Comparison of ENCODE assay signal across 23 cellular contexts in the genomic region with DNA sequence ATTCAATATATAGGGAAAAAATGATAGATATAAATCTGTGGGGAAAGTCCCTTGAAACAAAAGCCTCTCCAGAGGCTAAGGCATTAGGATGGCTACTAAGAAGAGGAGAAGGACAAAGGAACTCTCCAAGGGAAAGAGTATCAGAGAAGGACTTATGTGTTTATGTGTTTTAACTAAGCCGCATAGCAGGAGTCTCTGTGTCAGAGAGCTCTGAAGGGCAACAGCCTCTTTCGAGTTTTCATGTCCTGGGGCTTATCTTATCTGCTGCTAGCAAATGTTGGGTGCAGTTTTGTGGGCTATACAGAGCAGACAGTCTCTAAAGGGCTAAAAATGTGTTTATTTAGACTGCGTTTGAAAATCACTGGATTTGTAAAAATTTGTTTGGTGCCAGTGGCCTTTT.
DNase-seq lines count a peak whose midpoint lies in the region; ATAC-seq and TF ChIP-seq lines count a peak whose summit lies in the region.
"Had no signal": no experiment of that assay in that cellular context is flagged by ENCODE, and none has a peak within 500 bp of the region (broad histone marks: within the 10 kb centered on the region; RNA-seq: fewer than 3 reads in every experiment).

No MANE protein-coding gene starts in this region.

- no peak overlapping the region for H3K27ac ChIP-seq in endodermal cell (ENCODE audit: low read depth, low read length)
- no peak overlapping the region for H3K27ac ChIP-seq in spleen
- H3K27ac ChIP-seq: C4-2B, RWPE1 had no signal

- H3K27ac Mint-ChIP-seq in endodermal cell (peak overlapping the region; percentile 46), mesothelial cell of epicardium (peak overlapping the region; percentile 23)
- H3K27ac Mint-ChIP-seq in activated CD8-positive, alpha-beta T cell treated with anti-CD3 and anti-CD28 coated beads, Interleukin-2, amount 10 ng/mL, durations not matched to agents 7 days and 5 days = no peak overlapping the region

- DNase-seq in H7 (peak; percentile 8), OCI-M1 (lab: John Stamatoyannopoulos, UW) (peak; percentile 81), endodermal cell (peak; percentile 55), mesothelial cell of epicardium (ENCODE audit: low spot score in 2 of 2, unreplicated experiment in 2 of 2) (no peak), cortex of kidney (lab: John Stamatoyannopoulos, UW) (no peak), spleen (no peak)
- DNase-seq in activated CD8-positive, alpha-beta T cell treated with anti-CD3 and anti-CD28 coated beads, Interleukin-2, amount 10 ng/mL, durations not matched to agents 7 days and 5 days = no peak
- DNase-seq: ACHN, AML-193, DND-41, HCEC 1CT, Kasumi-1, MM.1S, NCI-H1092 treated with DMSO at 0.1 percent for 48 hours, NCI-H1694, NCI-H2081 treated with DMSO at 0.1 percent for 48 hours, NCI-H2227 treated with DMSO at 0.1 percent for 48 hours, NCI-H510A treated with DMSO at 0.1 percent for 48 hours, NCI-H82, PC-3, SIG-M5 had no signal

- TF ChIP-seq CTCF in endodermal cell (conservative IDR thresholded peaks at IDR 0.05) = no peak
- no peak for TF ChIP-seq CTCF in mesothelial cell of epicardium (IDR thresholded peaks at IDR 0.05; ENCODE audit: unreplicated experiment)
- no peak for TF ChIP-seq CTCF in spleen (IDR thresholded peaks at IDR 0.05 in 8 of 11, conservative IDR thresholded peaks at IDR 0.05 in 3 of 11)

- intact Hi-C loops in spleen (cut with DNase I; ENCODE audit: low total_unique reads) = no loop called here

- H3K4me3 Mint-ChIP-seq in endodermal cell (no peak overlapping the region), mesothelial cell of epicardium (no peak overlapping the region)
- no peak overlapping the region for H3K4me3 Mint-ChIP-seq in activated CD8-positive, alpha-beta T cell treated with anti-CD3 and anti-CD28 coated beads, Interleukin-2, amount 10 ng/mL, durations not matched to agents 7 days and 5 days

- no peaks in the 10 kb centered on the region for H3K27me3 Mint-ChIP-seq in endodermal cell (ENCODE audit: insufficient read depth)
- no peaks in the 10 kb centered on the region for H3K27me3 Mint-ChIP-seq in mesothelial cell of epicardium (ENCODE audit: low read depth)
- no peaks in the 10 kb centered on the region for H3K27me3 Mint-ChIP-seq in activated CD8-positive, alpha-beta T cell treated with anti-CD3 and anti-CD28 coated beads, Interleukin-2, amount 10 ng/mL, durations not matched to agents 7 days and 5 days (ENCODE audit: low read depth)

- H3K4me3 ChIP-seq in H7 (ENCODE audit: insufficient read depth, low read depth, low read length) = no peak overlapping the region
- no peak overlapping the region for H3K4me3 ChIP-seq in endodermal cell (ENCODE audit: low read length)
- H3K4me3 ChIP-seq in spleen = no peak overlapping the region

- H3K9ac ChIP-seq in endodermal cell (ENCODE audit: extremely low read depth, low read length, poor library complexity, severe bottlenecking) = no peak overlapping the region

- POLR2A ChIA-PET in activated CD8-positive, alpha-beta T cell treated with anti-CD3 and anti-CD28 coated beads, Interleukin-2, amount 10 ng/mL, durations not matched to agents 7 days and 5 days (lab: Charles Lee) = no interaction called here

- CTCF ChIA-PET in activated CD8-positive, alpha-beta T cell treated with anti-CD3 and anti-CD28 coated beads, Interleukin-2, amount 10 ng/mL, durations not matched to agents 7 days and 5 days (lab: Charles Lee) = no interaction called here

- H3K27me3 ChIP-seq in H7 (ENCODE audit: control insufficient read depth, insufficient read depth, low read length) = no peaks in the 10 kb centered on the region
- H3K27me3 ChIP-seq in endodermal cell (ENCODE audit: control insufficient read depth, insufficient read depth, low read length, poor library complexity, severe bottlenecking) = no peaks in the 10 kb centered on the region
- no peaks in the 10 kb centered on the region for H3K27me3 ChIP-seq in spleen (replicated peaks in 1 of 7)

- H3K4me1 Mint-ChIP-seq in endodermal cell = peaks cover 16% of the 10 kb centered on the region
- peaks cover 16% of the 10 kb centered on the region for H3K4me1 Mint-ChIP-seq in mesothelial cell of epicardium
- no peaks in the 10 kb centered on the region for H3K4me1 Mint-ChIP-seq in activated CD8-positive, alpha-beta T cell treated with anti-CD3 and anti-CD28 coated beads, Interleukin-2, amount 10 ng/mL, durations not matched to agents 7 days and 5 days (ENCODE audit: low read depth)

- no peaks in the 10 kb centered on the region for H3K36me3 Mint-ChIP-seq in endodermal cell (ENCODE audit: low read depth)
- H3K36me3 Mint-ChIP-seq in mesothelial cell of epicardium = no peaks in the 10 kb centered on the region
- no peaks in the 10 kb centered on the region for H3K36me3 Mint-ChIP-seq in activated CD8-positive, alpha-beta T cell treated with anti-CD3 and anti-CD28 coated beads, Interleukin-2, amount 10 ng/mL, durations not matched to agents 7 days and 5 days (ENCODE audit: low read depth)

- WGBS in endodermal cell (ENCODE audit: insufficient coverage in 1 of 2, insufficient read length in 1 of 2), 2 experiments = 43 to 60% methylated on average over 1 to 3 of the region's 3 CpGs
- WGBS in spleen, 5 donors = 40 to 60% (median 54%) methylated on average over 3 of the region's 3 CpGs

- no peak for TF ChIP-seq POLR2A in spleen (IDR thresholded peaks at IDR 0.05)

- H3K9me3 Mint-ChIP-seq in endodermal cell = no peaks in the 10 kb centered on the region
- H3K9me3 Mint-ChIP-seq in mesothelial cell of epicardium = peaks cover 8% of the 10 kb centered on the region
- H3K9me3 Mint-ChIP-seq in activated CD8-positive, alpha-beta T cell treated with anti-CD3 and anti-CD28 coated beads, Interleukin-2, amount 10 ng/mL, durations not matched to agents 7 days and 5 days (ENCODE audit: insufficient read depth) = no peaks in the 10 kb centered on the region

- no peaks in the 10 kb centered on the region for H3K4me1 ChIP-seq in endodermal cell (ENCODE audit: control insufficient read depth, insufficient read depth, low read length)
- H3K4me1 ChIP-seq in spleen = no peaks in the 10 kb centered on the region

- no peak for ATAC-seq in activated CD8-positive, alpha-beta T cell treated with anti-CD3 and anti-CD28 coated beads, Interleukin-2, amount 10 ng/mL, durations not matched to agents 7 days and 5 days
- ATAC-seq: PC-3 had no signal

- H3K36me3 ChIP-seq in H7 (replicated peaks; ENCODE audit: control insufficient read depth, insufficient read depth, low read length) = no peaks in the 10 kb centered on the region
- no peaks in the 10 kb centered on the region for H3K36me3 ChIP-seq in endodermal cell (ENCODE audit: control insufficient read depth, insufficient read depth, low read length)
- no peaks in the 10 kb centered on the region for H3K36me3 ChIP-seq in spleen

- H3K9me3 ChIP-seq in endodermal cell (ENCODE audit: control insufficient read depth, low read length) (no peaks in the 10 kb centered on the region), spleen (no peaks in the 10 kb centered on the region)

Comparison
In these comparisons a context has a peak if more than half of its experiments do, and no peak if none do; other contexts are left out.
1. DNase-seq: peak in H7 (single experiment), OCI-M1 (single experiment) and endodermal cell (single experiment); none in mesothelial cell of epicardium (0 of 2), cortex of kidney (single experiment), activated CD8-positive, alpha-beta T cell treated with anti-CD3 and anti-CD28 coated beads, Interleukin-2, amount 10 ng/mL, durations not matched to agents 7 days and 5 days (single experiment) and spleen (single experiment).